8 cellular contexts compared by ENCODE assay signal in the genomic region with DNA sequence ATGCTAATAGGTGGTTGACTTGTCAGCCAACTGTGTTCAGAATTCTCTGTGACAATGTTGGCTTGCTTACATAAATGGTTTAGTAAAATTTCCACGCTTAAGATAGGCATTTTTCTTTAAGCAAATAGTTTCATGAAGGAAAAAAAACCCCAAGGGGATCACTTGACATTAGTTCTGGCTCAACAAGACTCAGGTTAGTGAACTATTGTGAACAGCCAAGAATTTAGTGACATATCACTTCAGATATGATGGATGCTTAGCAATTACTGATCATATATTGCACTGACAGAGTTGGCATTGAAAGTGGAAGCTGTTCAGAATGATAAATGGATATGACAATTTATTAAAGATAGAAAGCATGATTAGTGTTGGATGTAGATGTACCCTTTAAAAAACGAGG.
"Had no signal": no experiment of that assay in that cellular context is flagged by ENCODE, and none has a peak within 500 bp of the region (broad histone marks: within the 10 kb centered on the region; RNA-seq: fewer than 3 reads in every experiment).

No MANE protein-coding gene starts in this region.

- H3K4me3 ChIP-seq: K562 had no signal

- H3K4me3 Mint-ChIP-seq: IgD-negative memory B cell had no signal

- H3K27ac Mint-ChIP-seq: IgD-negative memory B cell had no signal

- H3K27ac ChIP-seq: HL-60 had no signal

- DNase-seq: IMR-90, KBM-7, KG1 had no signal

- ATAC-seq: HepG2, K562 had no signal

- H3K36me3 Mint-ChIP-seq: IgD-negative memory B cell had no signal

- FAIRE-seq: HepG2, HTR-8/SVneo, K562 had no signal

- H3K4me1 Mint-ChIP-seq: IgD-negative memory B cell had no signal

- H3K27me3 Mint-ChIP-seq: IgD-negative memory B cell had no signal
